17 cellular contexts compared by ENCODE assay signal in the genomic region with DNA sequence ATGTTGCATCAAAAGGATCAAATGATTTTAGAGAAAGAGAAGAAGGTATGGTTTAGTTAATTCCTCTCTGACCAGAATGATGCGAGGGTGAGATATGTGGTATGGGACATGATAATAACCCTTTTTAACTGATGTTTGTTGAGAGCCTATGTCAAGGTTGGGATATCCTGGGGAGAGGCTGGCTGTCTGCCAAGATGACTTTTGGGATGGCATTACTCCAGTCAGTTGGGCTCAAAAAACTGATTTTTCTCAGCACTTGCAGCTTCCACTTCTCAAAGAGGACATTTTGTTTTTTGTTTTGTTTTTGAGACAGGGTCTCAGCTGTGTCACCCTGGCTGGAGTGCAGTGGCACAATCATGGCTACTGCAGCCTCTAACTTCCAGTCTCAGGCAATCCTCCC.
"Had no signal": no experiment of that assay in that cellular context is flagged by ENCODE, and none has a peak within 500 bp of the region (broad histone marks: within the 10 kb centered on the region; RNA-seq: fewer than 3 reads in every experiment).

No MANE protein-coding gene starts in this region.

- H3K27me3 ChIP-seq: ascending aorta, colonic mucosa, heart right ventricle had no signal

- DNase-seq: activated CD4-positive, alpha-beta T cell treated with anti-CD3 and anti-CD28 coated beads, Interleukin-2, amount 50 U/mL, for 48 hours; activated CD8-positive, alpha-beta memory T cell treated with anti-CD3 and anti-CD28 coated beads, Interleukin-2, amount 10 ng/mL, durations not matched to agents 7 days and 5 days; activated gamma-delta T cell; activated naive CD8-positive, alpha-beta T cell treated with anti-CD3 and anti-CD28 coated beads, Interleukin-2, amount 10 ng/mL, durations not matched to agents 7 days and 5 days; activated T-cell treated with anti-CD3 and anti-CD28 coated beads, Interleukin-2, amount 50 U/mL, for 4 hours; colonic mucosa; effector CD4-positive, alpha-beta T cell; heart right ventricle; islet precursor cell; left ventricle myocardium superior; mesenchymal stem cell; stimulated activated CD4-positive, alpha-beta T cell treated with anti-CD3 and anti-CD28 coated beads, Interleukin-4, amount 100 ng/mL, for 4 hours; stimulated activated naive CD8-positive, alpha-beta T cell treated with anti-CD3 and anti-CD28 coated beads, Interleukin-15, amount 100 ng/mL, for 72 hours had no signal

- ATAC-seq: activated CD4-positive, CD25-positive, alpha-beta regulatory T cell treated with anti-CD3 and anti-CD28 coated beads, Interleukin-2, amount 50 U/mL, for 24 hours; activated CD8-positive, alpha-beta memory T cell treated with anti-CD3 and anti-CD28 coated beads, Interleukin-2, amount 10 ng/mL, durations not matched to agents 7 days and 5 days; activated T-cell treated with anti-CD3 and anti-CD28 coated beads, Interleukin-2, amount 50 U/mL, for 4 hours; stimulated activated naive CD8-positive, alpha-beta T cell treated with anti-CD3 and anti-CD28 coated beads, Interleukin-15, amount 100 ng/mL, for 72 hours had no signal

- H3K27ac ChIP-seq: ascending aorta, colonic mucosa, heart right ventricle, skin epidermis, thoracic aorta had no signal

- H3K4me1 ChIP-seq: ascending aorta, colonic mucosa had no signal

- H3K9me3 ChIP-seq: ascending aorta, colonic mucosa, heart right ventricle, thoracic aorta had no signal

- H3K4me3 ChIP-seq: ascending aorta, colonic mucosa, heart right ventricle, skin epidermis, thoracic aorta had no signal
